Comparison of ENCODE assay signal across 1 cellular context in genomic region chr7:84865560-84865959, GRCh38.
TF ChIP-seq lines count a peak whose summit lies in the region.

No MANE protein-coding gene starts in this region.

TF ChIP-seq in WTC11, 78 proteins besides CTCF, POLR2A, EP300 and RAD21 (continued from another document):
- TF ChIP-seq CBFB (CRISPR knock-in tag; IDR thresholded peaks at IDR 0.05; ENCODE audit: low read depth): no peak
- no peak for TF ChIP-seq ZNF317 (CRISPR knock-in tag; IDR thresholded peaks at IDR 0.05; ENCODE audit: borderline replicate concordance, low read depth)
- TF ChIP-seq ARID4B (CRISPR knock-in tag; IDR thresholded peaks at IDR 0.05; ENCODE audit: borderline replicate concordance): no peak
- no peak for TF ChIP-seq AFF4 (CRISPR knock-in tag; IDR thresholded peaks at IDR 0.05; ENCODE audit: borderline replicate concordance)
- TF ChIP-seq E2F4 (CRISPR knock-in tag; IDR thresholded peaks at IDR 0.05; ENCODE audit: borderline replicate concordance, low read depth): no peak
TF ChIP-seq in WTC11: peak in this region for 0.
